ENCODE assay signal across 22 cellular contexts in the genomic region with DNA sequence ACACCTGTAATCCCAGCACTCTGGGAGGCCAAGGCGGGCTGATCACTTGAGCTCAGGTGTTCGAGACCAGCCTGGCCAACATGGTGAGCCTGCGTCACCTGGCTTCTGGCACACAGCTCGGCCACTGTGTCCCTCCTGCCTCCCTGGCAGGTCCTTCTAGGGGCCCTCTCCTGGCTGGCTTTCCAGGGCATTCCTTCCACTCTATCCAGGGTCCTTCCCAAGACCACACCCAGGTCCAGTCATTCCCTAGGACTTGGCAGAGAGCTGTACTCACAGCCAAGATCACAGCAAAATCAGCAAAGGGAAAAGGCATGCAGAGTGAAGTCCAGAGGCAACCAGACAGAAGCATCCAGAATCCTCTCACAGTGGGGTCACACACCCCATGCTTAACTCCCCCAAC. TPM values are rescaled to one million over a fixed set of nuclear protein-coding genes. Genes with fewer than 3 reads are reported as not detected.
DNase-seq lines count a peak whose midpoint lies in the region; ATAC-seq and TF ChIP-seq lines count a peak whose summit lies in the region.
"Had no signal": no experiment of that assay in that cellular context is flagged by ENCODE, and none has a peak within 500 bp of the region (broad histone marks: within the 10 kb centered on the region; RNA-seq: fewer than 3 reads in every experiment).

No MANE protein-coding gene starts in this region.

- peaks cover 64% of the 10 kb centered on the region for H3K36me3 Mint-ChIP-seq in activated T-cell treated with anti-CD3 and anti-CD28 coated beads, Interleukin-2, amount 50 U/mL, for 24 hours (ENCODE audit: low read depth)
- H3K36me3 Mint-ChIP-seq in activated T-cell treated with anti-CD3 and anti-CD28 coated beads, Interleukin-2, amount 50 U/mL, for 4 hours (ENCODE audit: insufficient read depth) = peaks cover 48% of the 10 kb centered on the region
- H3K36me3 Mint-ChIP-seq in activated B cell treated with CpG ODN at 0.5 μM for 24 hours (ENCODE audit: low read depth) = peaks cover 58% of the 10 kb centered on the region

- H3K4me3 Mint-ChIP-seq in activated T-cell treated with anti-CD3 and anti-CD28 coated beads, Interleukin-2, amount 50 U/mL, for 24 hours = no peak overlapping the region
- no peak overlapping the region for H3K4me3 Mint-ChIP-seq in activated T-cell treated with anti-CD3 and anti-CD28 coated beads, Interleukin-2, amount 50 U/mL, for 4 hours
- H3K4me3 Mint-ChIP-seq in activated B cell treated with CpG ODN at 0.5 μM for 24 hours = no peak overlapping the region

- no peaks in the 10 kb centered on the region for H3K9me3 Mint-ChIP-seq in activated T-cell treated with anti-CD3 and anti-CD28 coated beads, Interleukin-2, amount 50 U/mL, for 24 hours
- H3K9me3 Mint-ChIP-seq in activated T-cell treated with anti-CD3 and anti-CD28 coated beads, Interleukin-2, amount 50 U/mL, for 4 hours = no peaks in the 10 kb centered on the region
- H3K9me3 Mint-ChIP-seq in activated B cell treated with CpG ODN at 0.5 μM for 24 hours = peaks cover 2% of the 10 kb centered on the region

- H3K4me1 Mint-ChIP-seq in activated T-cell treated with anti-CD3 and anti-CD28 coated beads, Interleukin-2, amount 50 U/mL, for 24 hours (ENCODE audit: low read depth) = no peaks in the 10 kb centered on the region
- no peaks in the 10 kb centered on the region for H3K4me1 Mint-ChIP-seq in activated T-cell treated with anti-CD3 and anti-CD28 coated beads, Interleukin-2, amount 50 U/mL, for 4 hours (ENCODE audit: low read depth)
- peaks cover 27% of the 10 kb centered on the region for H3K4me1 Mint-ChIP-seq in activated B cell treated with CpG ODN at 0.5 μM for 24 hours

- H3K27ac Mint-ChIP-seq in activated T-cell treated with anti-CD3 and anti-CD28 coated beads, Interleukin-2, amount 50 U/mL, for 24 hours = peak overlapping the region; percentile 63
- peak overlapping the region; percentile 82 for H3K27ac Mint-ChIP-seq in activated B cell treated with CpG ODN at 0.5 μM for 24 hours

- intact Hi-C loops in activated B cell treated with CpG ODN at 0.5 μM for 24 hours (cut with micrococcal nuclease) (no loop called here), sciatic nerve (cut with DNase I) (no loop called here)

- CTCF ChIA-PET in activated B cell treated with CpG ODN at 0.5 μM for 24 hours (lab: Charles Lee) = interaction anchor here (2.3 kb wide), 1 partner anchor 15 kb away, joined by 5 read pairs; no protein-coding TSS in a partner anchor

- no peak for DNase-seq in activated T-cell treated with anti-CD3 and anti-CD28 coated beads, Interleukin-2, amount 50 U/mL, for 24 hours
- no peak for DNase-seq in activated T-cell treated with anti-CD3 and anti-CD28 coated beads, Interleukin-2, amount 50 U/mL, for 4 hours
- no peak for DNase-seq in activated B cell treated with CpG ODN at 0.5 μM for 24 hours
- no peak for DNase-seq in sciatic nerve (ENCODE audit: low spot score)
- no peak for DNase-seq in COLO668 (lab: John Stamatoyannopoulos, UW; ENCODE audit: unreplicated experiment)
- no peak for DNase-seq in omental fat pad (ENCODE audit: low spot score)
- DNase-seq: activated CD4-positive, CD25-positive, alpha-beta regulatory T cell treated with anti-CD3 and anti-CD28 coated beads, Interleukin-2, amount 50 U/mL, for 72 hours; activated effector memory CD4-positive, alpha-beta T cell treated with Interleukin-2 at 50 U/mL for 16 hours; caudate nucleus; DMS53; erythroblast; Karpas-422; NCI-H1092 treated with DMSO at 0.1 percent for 48 hours; NCI-H2029 treated with DMSO at 0.1 percent for 48 hours; stimulated activated CD8-positive, alpha-beta memory T cell treated with anti-CD3 and anti-CD28 coated beads, Interleukin-4, amount 100 ng/mL, for 48 hours; substantia nigra had no signal

- no peak for ATAC-seq in activated T-cell treated with anti-CD3 and anti-CD28 coated beads, Interleukin-2, amount 50 U/mL, for 4 hours
- no peak for ATAC-seq in activated B cell treated with CpG ODN at 0.5 μM for 24 hours (ENCODE audit: low read depth)
- ATAC-seq in sciatic nerve = peak; percentile 28
- no peak for ATAC-seq in omental fat pad (ENCODE audit: low FRiP score)

- POLR2A ChIA-PET in activated B cell treated with CpG ODN at 0.5 μM for 24 hours (lab: Charles Lee) = interaction anchor here (0.5 to 5.4 kb wide), 5 partner anchors 10 to 118 kb away, joined by 3 to 37 read pairs (median 8); a partner anchor contains a TSS

- TF ChIP-seq CTCF in activated B cell treated with CpG ODN at 0.5 μM for 24 hours (IDR thresholded peaks at IDR 0.05) = no peak
- no peak for TF ChIP-seq CTCF in omental fat pad (IDR thresholded peaks at IDR 0.05)

- no peaks in the 10 kb centered on the region for H3K27me3 Mint-ChIP-seq in activated T-cell treated with anti-CD3 and anti-CD28 coated beads, Interleukin-2, amount 50 U/mL, for 24 hours
- H3K27me3 Mint-ChIP-seq in activated T-cell treated with anti-CD3 and anti-CD28 coated beads, Interleukin-2, amount 50 U/mL, for 4 hours (ENCODE audit: low read depth) = no peaks in the 10 kb centered on the region
- no peaks in the 10 kb centered on the region for H3K27me3 Mint-ChIP-seq in activated B cell treated with CpG ODN at 0.5 μM for 24 hours

RNA-seq across cellular contexts. Expression of a gene that starts 9.7 kb away (rescaled TPM):
- total RNA-seq in activated T-cell treated with anti-CD3 and anti-CD28 coated beads, Interleukin-2, amount 50 U/mL, for 4 hours = 1 to 10 TPM; 5.7 to 9.2 (median 7.0) TPM
- total RNA-seq in activated B cell treated with CpG ODN at 0.5 μM for 24 hours (172 and 191 TPM in 2 replicates), sciatic nerve (1.2 TPM), omental fat pad (1 to 10 TPM; 1.0 to 5.8 (median 1.6) TPM)
- total RNA-seq: A172, NCI-H460 had no signal

RNA-seq across cellular contexts. Expression of a gene that starts 22.1 kb away (rescaled TPM):
- total RNA-seq in activated T-cell treated with anti-CD3 and anti-CD28 coated beads, Interleukin-2, amount 50 U/mL, for 4 hours = 100 to 1,000 TPM; 140 to 167 (median 153) TPM
- total RNA-seq in activated B cell treated with CpG ODN at 0.5 μM for 24 hours (157 and 171 TPM in 2 replicates), sciatic nerve (49.6 TPM), omental fat pad (10 to 100 TPM; 32.5 to 51.9 (median 40.0) TPM)

RNA-seq across cellular contexts. Expression of a gene that starts 39.5 kb away (rescaled TPM):
- total RNA-seq in activated T-cell treated with anti-CD3 and anti-CD28 coated beads, Interleukin-2, amount 50 U/mL, for 4 hours = not detected
- total RNA-seq in activated B cell treated with CpG ODN at 0.5 μM for 24 hours (not detected in 2 replicates), sciatic nerve (not detected), omental fat pad (not detected)
- total RNA-seq: A172; activated CD8-positive, alpha-beta memory T cell treated with anti-CD3 and anti-CD28 coated beads for 36 hours; H1; HT-29; NCI-H460; renal cortical epithelial cell had no signal

RNA-seq across cellular contexts. Expression of a gene that starts 51.4 kb away (rescaled TPM):
- total RNA-seq in activated T-cell treated with anti-CD3 and anti-CD28 coated beads, Interleukin-2, amount 50 U/mL, for 4 hours = 10 to 100 TPM; 53.4 to 60.1 (median 56.4) TPM
- total RNA-seq in activated B cell treated with CpG ODN at 0.5 μM for 24 hours (52.2 and 53.5 TPM in 2 replicates), sciatic nerve (44.8 TPM), omental fat pad (100 to 1,000 TPM in 1 of 4 donors, 10 to 100 TPM in 3; 79.7 to 103 (median 90.2) TPM)

RNA-seq across cellular contexts. Expression of a gene that starts 57.5 kb away (rescaled TPM):
- 100 to 1,000 TPM; 153 to 177 (median 168) TPM for total RNA-seq in activated T-cell treated with anti-CD3 and anti-CD28 coated beads, Interleukin-2, amount 50 U/mL, for 4 hours
- total RNA-seq in activated B cell treated with CpG ODN at 0.5 μM for 24 hours = 238 and 257 TPM in 2 replicates
- 543 TPM for total RNA-seq in sciatic nerve
- 100 to 1,000 TPM; 293 to 486 (median 418) TPM for total RNA-seq in omental fat pad

Comparison
In these comparisons a context has a peak if more than half of its experiments do, and no peak if none do; other contexts are left out.
1. RNA of a gene that starts 9.7 kb away (total RNA-seq): 172 to 191 TPM in activated B cell treated with CpG ODN at 0.5 μM for 24 hours; 5.7 to 9.2 TPM in activated T-cell treated with anti-CD3 and anti-CD28 coated beads, Interleukin-2, amount 50 U/mL, for 4 hours, 1.0 to 5.8 TPM in omental fat pad and 1.2 TPM in sciatic nerve (single experiment); every median in the first group is over 10 times any median in the second.